In genomic region chr6:43677759-43678158, GRCh38 we compare ENCODE assay signal across 19 cellular contexts. TPM values are rescaled to one million over a fixed set of nuclear protein-coding genes. Genes with fewer than 3 reads are reported as not detected.
DNase-seq lines count a peak whose midpoint lies in the region; ATAC-seq and TF ChIP-seq lines count a peak whose summit lies in the region.
"Had no signal": no experiment of that assay in that cellular context is flagged by ENCODE, and none has a peak within 500 bp of the region (broad histone marks: within the 10 kb centered on the region; RNA-seq: fewer than 3 reads in every experiment).

No MANE protein-coding gene starts in this region.

- intact Hi-C loops in mucosa of descending colon (cut with DNase I, micrococcal nuclease): loop anchor here in 1 of 2 donors (10.0 kb wide), 1 partner anchor 77 kb away; no protein-coding TSS in a partner anchor
- intact Hi-C loops in gastrocnemius medialis (cut with DNase I; ENCODE audit: low total_unique reads): loop anchor here (1.0 to 2.0 kb wide), 2 partner anchors 122 to 313 kb away; no protein-coding TSS in a partner anchor

- H3K4me1 Mint-ChIP-seq in activated naive CD4-positive, alpha-beta T cell treated with anti-CD3 and anti-CD28 coated beads, Interleukin-2, amount 50 U/mL, for 24 hours: peaks cover 10% of the 10 kb centered on the region

- H3K27ac Mint-ChIP-seq in activated naive CD4-positive, alpha-beta T cell treated with anti-CD3 and anti-CD28 coated beads, Interleukin-2, amount 50 U/mL, for 24 hours: peak overlapping the region; percentile 8
- H3K27ac Mint-ChIP-seq: GM23338 had no signal

- no peaks in the 10 kb centered on the region for H3K27me3 ChIP-seq in gastrocnemius medialis
- H3K27me3 ChIP-seq: BLaER1 treated with 17β-estradiol and CSF1 and Interleukin-3, amounts not matched to agents 10 nM and 100 nM had no signal

- no peaks in the 10 kb centered on the region for H3K9me3 Mint-ChIP-seq in activated naive CD4-positive, alpha-beta T cell treated with anti-CD3 and anti-CD28 coated beads, Interleukin-2, amount 50 U/mL, for 24 hours
- H3K9me3 Mint-ChIP-seq: CD4-positive, CD25-positive, alpha-beta regulatory T cell; GM23338 had no signal

- ATAC-seq in mucosa of descending colon (peak; percentile 80), gastrocnemius medialis (no peak), GM21390 (IDR thresholded peaks at IDR 0.05; ENCODE audit: unreplicated experiment) (no peak)
- ATAC-seq: GM12878, GM23338 had no signal

- no peaks in the 10 kb centered on the region for H3K27me3 Mint-ChIP-seq in activated naive CD4-positive, alpha-beta T cell treated with anti-CD3 and anti-CD28 coated beads, Interleukin-2, amount 50 U/mL, for 24 hours
- H3K27me3 Mint-ChIP-seq: CD4-positive, CD25-positive, alpha-beta regulatory T cell had no signal

- H3K4me3 Mint-ChIP-seq in activated naive CD4-positive, alpha-beta T cell treated with anti-CD3 and anti-CD28 coated beads, Interleukin-2, amount 50 U/mL, for 24 hours: no peak overlapping the region
- H3K4me3 Mint-ChIP-seq: CD4-positive, CD25-positive, alpha-beta regulatory T cell; GM23338 had no signal

- H3K4me1 ChIP-seq in mucosa of descending colon (ENCODE audit: low read depth): peaks cover 42% of the 10 kb centered on the region
- H3K4me1 ChIP-seq in gastrocnemius medialis: peaks cover 88 to 96% of the 10 kb centered on the region in 2 donors

- no peak overlapping the region for H3K4me3 ChIP-seq in mucosa of descending colon
- peak overlapping the region in 2 of 4 donors; percentile 8 to 24 for H3K4me3 ChIP-seq in gastrocnemius medialis
- H3K4me3 ChIP-seq: BLaER1 treated with 17β-estradiol and CSF1 and Interleukin-3, amounts not matched to agents 10 nM and 100 nM; GM12878; GM23338 had no signal

- no peaks in the 10 kb centered on the region for H3K9me3 ChIP-seq in mucosa of descending colon
- H3K9me3 ChIP-seq in gastrocnemius medialis: no peaks in the 10 kb centered on the region
- H3K9me3 ChIP-seq: BLaER1 treated with 17β-estradiol and CSF1 and Interleukin-3, amounts not matched to agents 10 nM and 100 nM had no signal

- no peak for DNase-seq in activated naive CD4-positive, alpha-beta T cell (lab: John Stamatoyannopoulos, UW)
- no peak for DNase-seq in mucosa of descending colon
- DNase-seq in gastrocnemius medialis: no peak
- DNase-seq in G401 (ENCODE audit: low spot score): no peak
- DNase-seq in NCI-H446 treated with DMSO at 0.1 percent for 48 hours (lab: John Stamatoyannopoulos, UW): no peak
- DNase-seq: 8988T; AML-193; Calu3; CD4-positive, CD25-positive, alpha-beta regulatory T cell; DMS 273 treated with DMSO at 0.1 percent for 48 hours; H7; IMR-90 had no signal

- TF ChIP-seq POLR2A in gastrocnemius medialis (IDR thresholded peaks at IDR 0.05): no peak

- H3K36me3 ChIP-seq in mucosa of descending colon (ENCODE audit: low read depth): no peaks in the 10 kb centered on the region
- peaks cover 0 to 21% of the 10 kb centered on the region in 2 donors for H3K36me3 ChIP-seq in gastrocnemius medialis

- H3K27ac ChIP-seq in gastrocnemius medialis: peak overlapping the region; percentile 95 to 97 (median 96)
- H3K27ac ChIP-seq: BLaER1 treated with 17β-estradiol and CSF1 and Interleukin-3, amounts not matched to agents 10 nM and 100 nM had no signal

- peaks cover 4% of the 10 kb centered on the region for H3K36me3 Mint-ChIP-seq in activated naive CD4-positive, alpha-beta T cell treated with anti-CD3 and anti-CD28 coated beads, Interleukin-2, amount 50 U/mL, for 24 hours

- in situ Hi-C loops in gastrocnemius medialis (cut with MboI; ENCODE audit: low sequenced_read_pairs in 4 of 4): no loop called here
- in situ Hi-C loops in G401 (cut with HindIII; ENCODE audit: low sequenced_read_pairs): no loop called here

- TF ChIP-seq CTCF in mucosa of descending colon (IDR thresholded peaks at IDR 0.05) (no peak), gastrocnemius medialis (IDR thresholded peaks at IDR 0.05 in 4 of 5, conservative IDR thresholded peaks at IDR 0.05 in 1 of 5) (no peak)

RNA-seq across cellular contexts. Expression of gene MRPS18A, which starts 9.8 kb away (rescaled TPM):
- total RNA-seq in mucosa of descending colon (10 to 100 TPM; 36.9 to 65.7 (median 61.9) TPM), gastrocnemius medialis (100 to 1,000 TPM; 161 to 171 (median 168) TPM)
- total RNA-seq in G401 (2014; rRNA removed; shearing (Covaris generic)): 70.5 and 89.4 TPM in 2 replicates

RNA-seq across cellular contexts. Expression of gene RSPH9, which starts 32.9 kb away (rescaled TPM):
- total RNA-seq in mucosa of descending colon (under 1 TPM in 1 of 3 donors, not detected in 2; 0.12 TPM), gastrocnemius medialis (under 1 TPM in 1 of 4 donors, not detected in 3; 0.09 TPM)
- total RNA-seq in G401 (2014; rRNA removed; shearing (Covaris generic)): 0.92 and 1.6 TPM in 2 replicates
- total RNA-seq: Daoy, GM12878, HT-29 had no signal

RNA-seq across cellular contexts. Expression of gene MAD2L1BP, which starts 42.1 kb away (rescaled TPM):
- total RNA-seq in mucosa of descending colon: 10 to 100 TPM; 25.7 to 51.4 (median 41.4) TPM
- total RNA-seq in gastrocnemius medialis: 10 to 100 TPM; 25.1 to 55.4 (median 25.2) TPM
- total RNA-seq in G401 (2014; rRNA removed; shearing (Covaris generic)): 59.0 and 78.9 TPM in 2 replicates

RNA-seq across cellular contexts. Expression of gene GTPBP2, which starts 48.7 kb away (rescaled TPM):
- total RNA-seq in mucosa of descending colon: 100 to 1,000 TPM in 1 of 3 donors, 10 to 100 TPM in 2; 61.1 to 100 (median 82.1) TPM
- 10 to 100 TPM; 25.0 to 39.4 (median 27.1) TPM for total RNA-seq in gastrocnemius medialis
- total RNA-seq in G401 (2014; rRNA removed; shearing (Covaris generic)): 46.0 and 47.0 TPM in 2 replicates
